Comparison of ENCODE assay signal across 19 cellular contexts in genomic region chr3:49780080-49780967, GRCh38. TPM values are rescaled to one million over a fixed set of nuclear protein-coding genes. Genes with fewer than 3 reads are reported as not detected.
DNase-seq lines count a peak whose midpoint lies in the region; ATAC-seq and TF ChIP-seq lines count a peak whose summit lies in the region.
"Had no signal": no experiment of that assay in that cellular context is flagged by ENCODE, and none has a peak within 500 bp of the region (broad histone marks: within the 10 kb centered on the region; RNA-seq: fewer than 3 reads in every experiment).

No MANE protein-coding gene starts in this region.

- no peak overlapping the region for H3K9ac ChIP-seq in trophoblast cell (ENCODE audit: low read length)

- peaks cover 3% of the 10 kb centered on the region for H3K36me3 ChIP-seq in CD8-positive, alpha-beta T cell (ENCODE audit: insufficient read depth, low read length)
- H3K36me3 ChIP-seq in hepatocyte (replicated peaks; ENCODE audit: insufficient read depth, low read depth) (no peaks in the 10 kb centered on the region), trophoblast cell (ENCODE audit: control insufficient read depth in 1 of 2, insufficient read depth in 2 of 2, low read length in 2 of 2) (peaks cover 17 to 18% of the 10 kb centered on the region in 2 experiments), SJCRH30 (peaks cover 13% of the 10 kb centered on the region)

- H3K4me2 ChIP-seq in hepatocyte, result peak overlapping the region; percentile 39
- no peak overlapping the region for H3K4me2 ChIP-seq in trophoblast cell (ENCODE audit: low read length)

- H3K9me3 ChIP-seq in CD8-positive, alpha-beta T cell (ENCODE audit: low read length), result no peaks in the 10 kb centered on the region
- H3K9me3 ChIP-seq in hepatocyte (ENCODE audit: low read depth) (no peaks in the 10 kb centered on the region), trophoblast cell (ENCODE audit: insufficient read depth, low read depth, low read length) (no peaks in the 10 kb centered on the region), SJCRH30 (replicated peaks) (no peaks in the 10 kb centered on the region)
- H3K9me3 ChIP-seq: lower lobe of right lung had no signal

- H4K91ac ChIP-seq in trophoblast cell (ENCODE audit: low read depth, low read length), result no peak overlapping the region

- no peak overlapping the region for H2BK120ac ChIP-seq in trophoblast cell (ENCODE audit: insufficient read depth, low read length, poor library complexity)

- no peak overlapping the region for H2BK5ac ChIP-seq in trophoblast cell (ENCODE audit: low read depth, low read length, poor library complexity)

- H4K20me1 ChIP-seq in hepatocyte (ENCODE audit: insufficient read depth, poor library complexity, severe bottlenecking), result peaks cover 22% of the 10 kb centered on the region

- POLR2A ChIA-PET in CD8-positive, alpha-beta T cell (lab: Charles Lee), result interaction anchor here (1.1 kb wide), 1 partner anchor 29 kb away, joined by 4 read pairs; no protein-coding TSS in a partner anchor
- POLR2A ChIA-PET in T-cell (lab: Charles Lee) (interaction anchor here in 1 of 2 donors (0.6 to 0.7 kb wide), 3 partner anchors 35 to 535 kb away, joined by 3 to 4 read pairs (median 3); no protein-coding TSS in a partner anchor), GM10248 (lab: Yijun Ruan, JAX) (interaction anchor here (0.6 kb wide), 1 partner anchor 456 kb away, joined by 5 read pairs; the partner anchor contains the start of gene GNAI2)

- H3K36me3 Mint-ChIP-seq in CD8-positive, alpha-beta T cell, result peaks cover 50% of the 10 kb centered on the region
- H3K36me3 Mint-ChIP-seq in T-cell, result peaks cover 28% of the 10 kb centered on the region

- no peak overlapping the region for H3K23ac ChIP-seq in trophoblast cell (ENCODE audit: low read length)

- intact Hi-C loops in CD8-positive, alpha-beta T cell (cut with DNase I, micrococcal nuclease), result loop anchor here in 1 of 2 experiments (10.0 kb wide), 2 partner anchors 54 to 1226 kb away; partner anchors contain the start of gene PFKFB4

- H4K8ac ChIP-seq in trophoblast cell (ENCODE audit: low read depth, low read length), result no peak overlapping the region

- H3K27me3 ChIP-seq in CD8-positive, alpha-beta T cell (ENCODE audit: insufficient read depth, low read length), result no peaks in the 10 kb centered on the region
- H3K27me3 ChIP-seq in hepatocyte (no peaks in the 10 kb centered on the region), trophoblast cell (ENCODE audit: insufficient read depth, low read length) (no peaks in the 10 kb centered on the region), SJCRH30 (no peaks in the 10 kb centered on the region)

- CTCF ChIA-PET in CD8-positive, alpha-beta T cell (lab: Charles Lee), result no interaction called here
- CTCF ChIA-PET in T-cell (lab: Charles Lee), result interaction anchor here in 1 of 2 donors (0.6 kb wide), 1 partner anchor 56 kb away, joined by 4 read pairs; no protein-coding TSS in a partner anchor
- CTCF ChIA-PET in GM10248 (lab: Yijun Ruan, JAX), result interaction anchor here (0.7 to 1.6 kb wide), 2 partner anchors 23 to 59 kb away, joined by 3 to 5 read pairs; partner anchors contain the start of gene INKA1

- peak overlapping the region; percentile 18 for H3K4me3 Mint-ChIP-seq in CD8-positive, alpha-beta T cell
- peak overlapping the region; percentile 17 to 41 (median 28) for H3K4me3 Mint-ChIP-seq in T-cell
- H3K4me3 Mint-ChIP-seq: stimulated activated memory B cell treated with anti-CD40 and anti-IgM and Interleukin-4, amounts not matched to agents 10 μg/mL and 1 μg/mL and 100 μg/mL, for 72 hours had no signal

- H3K14ac ChIP-seq in trophoblast cell (ENCODE audit: low read length), result no peak overlapping the region

- no peak overlapping the region for H3K4me3 ChIP-seq in CD8-positive, alpha-beta T cell (ENCODE audit: low read depth, low read length)
- H3K4me3 ChIP-seq in hepatocyte (no peak overlapping the region), trophoblast cell (ENCODE audit: low read depth, low read length) (no peak overlapping the region), SJCRH30 (no peak overlapping the region)
- H3K4me3 ChIP-seq: lower lobe of right lung had no signal

- no peak overlapping the region for H2BK12ac ChIP-seq in trophoblast cell (ENCODE audit: low read length)

- H3K9me3 Mint-ChIP-seq in CD8-positive, alpha-beta T cell, result no peaks in the 10 kb centered on the region
- no peaks in the 10 kb centered on the region for H3K9me3 Mint-ChIP-seq in T-cell
- H3K9me3 Mint-ChIP-seq: stimulated activated memory B cell treated with anti-CD40 and anti-IgM and Interleukin-4, amounts not matched to agents 10 μg/mL and 1 μg/mL and 100 μg/mL, for 72 hours had no signal

- H3K9me2 ChIP-seq in hepatocyte (replicated peaks; ENCODE audit: insufficient read depth), result no peaks in the 10 kb centered on the region

- H3K4me1 ChIP-seq in CD8-positive, alpha-beta T cell (ENCODE audit: insufficient read depth, low read length), result peaks cover 26% of the 10 kb centered on the region
- H3K4me1 ChIP-seq in hepatocyte (ENCODE audit: insufficient read depth) (peaks cover 18% of the 10 kb centered on the region), trophoblast cell (ENCODE audit: control insufficient read depth in 1 of 2, insufficient read depth in 2 of 2, low read length in 2 of 2) (peaks cover 6 to 7% of the 10 kb centered on the region in 2 experiments), SJCRH30 (0 out of 2 replicates have a peak, but pooled peaks cover 2% of the 10 kb centered on the region)

- H2AK5ac ChIP-seq in trophoblast cell (ENCODE audit: low read length), result no peak overlapping the region

- peak overlapping the region; percentile 80 for H3K18ac ChIP-seq in trophoblast cell (ENCODE audit: low read length)

- peak overlapping the region; percentile 88 for H3K4ac ChIP-seq in trophoblast cell (ENCODE audit: low read depth, low read length)

- H4K12ac ChIP-seq in trophoblast cell (ENCODE audit: low read depth, low read length), result no peak overlapping the region

- H3K79me2 ChIP-seq in hepatocyte, result peaks cover 97% of the 10 kb centered on the region
- H3K79me2 ChIP-seq in trophoblast cell (ENCODE audit: control insufficient read depth, insufficient read depth, low read length, poor library complexity), result peaks cover 7% of the 10 kb centered on the region

- no peak overlapping the region for H3K27ac ChIP-seq in CD8-positive, alpha-beta T cell (ENCODE audit: low read depth, low read length)
- H3K27ac ChIP-seq in hepatocyte (no peak overlapping the region), trophoblast cell (ENCODE audit: low read depth, low read length) (no peak overlapping the region), SJCRH30 (no peak overlapping the region)
- H3K27ac ChIP-seq: lower lobe of right lung had no signal

- peaks cover 53% of the 10 kb centered on the region for H3K4me1 Mint-ChIP-seq in CD8-positive, alpha-beta T cell (ENCODE audit: low read depth)
- peaks cover 46 to 57% (median 53%) of the 10 kb centered on the region in 3 donors for H3K4me1 Mint-ChIP-seq in T-cell

- no peak for DNase-seq in CD8-positive, alpha-beta T cell
- no peak for DNase-seq in T-cell
- DNase-seq in hepatocyte (ENCODE audit: low spot score), result no peak
- DNase-seq in trophoblast cell, result no peak
- no peak for DNase-seq in GM10248 (ENCODE audit: extremely low spot score)
- DNase-seq in SJCRH30, result no peak
- DNase-seq in NCI-H146 treated with DMSO at 0.1 percent for 48 hours (lab: John Stamatoyannopoulos, UW; ENCODE audit: unreplicated experiment), result no peak
- no peak for DNase-seq in MV-4-11 (lab: John Stamatoyannopoulos, UW)
- DNase-seq: activated gamma-delta T cell; H7; KG1; lower lobe of right lung; NCI-H1694 treated with DMSO at 0.1 percent for 48 hours; NCI-H526 treated with DMSO at 0.1 percent for 48 hours; stimulated activated CD4-positive, alpha-beta T cell treated with anti-CD3 and anti-CD28 coated beads, Interleukin-4, amount 100 ng/mL, for 24 hours had no signal

- H3K27ac Mint-ChIP-seq in CD8-positive, alpha-beta T cell, result no peak overlapping the region
- H3K27ac Mint-ChIP-seq in T-cell, result peak overlapping the region in 1 of 2 donors; percentile 17
- H3K27ac Mint-ChIP-seq: stimulated activated memory B cell treated with anti-CD40 and anti-IgM and Interleukin-4, amounts not matched to agents 10 μg/mL and 1 μg/mL and 100 μg/mL, for 72 hours had no signal

- H2AFZ ChIP-seq in hepatocyte (no peak overlapping the region), trophoblast cell (ENCODE audit: insufficient read depth, low read length, poor library complexity) (no peak overlapping the region)

- no peaks in the 10 kb centered on the region for H3K27me3 Mint-ChIP-seq in CD8-positive, alpha-beta T cell (ENCODE audit: low read depth)
- no peaks in the 10 kb centered on the region for H3K27me3 Mint-ChIP-seq in T-cell
- H3K27me3 Mint-ChIP-seq: stimulated activated memory B cell treated with anti-CD40 and anti-IgM and Interleukin-4, amounts not matched to agents 10 μg/mL and 1 μg/mL and 100 μg/mL, for 72 hours had no signal

- no peak for TF ChIP-seq CTCF in CD8-positive, alpha-beta T cell (IDR thresholded peaks at IDR 0.05)
- TF ChIP-seq CTCF in hepatocyte (IDR thresholded peaks at IDR 0.05; ENCODE audit: poor library complexity) (no peak), GM10248 (IDR thresholded peaks at IDR 0.05; ENCODE audit: control extremely low read depth, extremely low read depth, low read depth, missing control alignments) (no peak)

- peaks cover 4% of the 10 kb centered on the region for H3K79me1 ChIP-seq in trophoblast cell (ENCODE audit: low read length)

- WGBS in hepatocyte (ENCODE audit: low lambda C conversion rate, missing lambda C conversion rate), result 60% methylated on average over 4 of the region's 4 CpGs
- WGBS in trophoblast cell (ENCODE audit: extremely low coverage, insufficient coverage, insufficient read length), result 100% methylated on average over 2 of the region's 4 CpGs

- ATAC-seq in CD8-positive, alpha-beta T cell, result no peak
- no peak for ATAC-seq in T-cell (replicated peaks in 1 of 4)
- ATAC-seq: stimulated activated memory B cell treated with anti-CD40 and anti-IgM and Interleukin-4, amounts not matched to agents 10 μg/mL and 1 μg/mL and 100 μg/mL, for 72 hours had no signal

RNA-seq across cellular contexts. Expression of gene IP6K1, which starts 6.0 kb away (rescaled TPM):
- total RNA-seq in CD8-positive, alpha-beta T cell, result 10 to 100 TPM; 34.3 to 36.6 TPM
- total RNA-seq in T-cell, result 10 to 100 TPM; 31.6 to 62.2 (median 57.0) TPM
- total RNA-seq in hepatocyte, result 32.3 and 32.6 TPM in 2 replicates
- polyA plus RNA-seq in hepatocyte, result 21.6 and 23.8 TPM in 2 replicates
- polyA plus RNA-seq in trophoblast cell (2013), result 20.4 and 20.9 TPM in 2 replicates
- total RNA-seq in SJCRH30 (2014; rRNA removed; shearing (Covaris generic)), result 28.7 and 30.3 TPM in 2 replicates

RNA-seq across cellular contexts. Expression of gene CDHR4, which starts 19.3 kb away (rescaled TPM):
- under 1 TPM in 1 of 2 experiments, not detected in 1; 0.17 TPM for total RNA-seq in CD8-positive, alpha-beta T cell
- total RNA-seq in T-cell, result under 1 TPM in 4 of 5 donors, not detected in 1; 0.35 to 0.68 (median 0.36) TPM
- 0.57 TPM in 1 of 2 replicates, not detected in the other for total RNA-seq in hepatocyte
- 0.57 and 1.5 TPM in 2 replicates for polyA plus RNA-seq in hepatocyte
- polyA plus RNA-seq in trophoblast cell (2013), result 0.07 TPM in 1 of 2 replicates, not detected in the other
- total RNA-seq in SJCRH30 (2014; rRNA removed; shearing (Covaris generic)), result not detected in 2 replicates
- total RNA-seq: H7; pulmonary artery endothelial cell; T-helper 2 cell treated with Interferon-gamma antibody and Interleukin-4, amounts not matched to agents 100 ng/mL and 5 ng/mL, for 36 hours had no signal
- polyA plus RNA-seq: BJ had no signal

RNA-seq across cellular contexts. Expression of gene INKA1, which starts 22.7 kb away (rescaled TPM):
- under 1 TPM; 0.71 to 1.00 TPM for total RNA-seq in CD8-positive, alpha-beta T cell
- 1 to 10 TPM in 4 of 5 donors, under 1 TPM in 1; 0.73 to 2.7 (median 1.8) TPM for total RNA-seq in T-cell
- 4.5 and 5.1 TPM in 2 replicates for total RNA-seq in hepatocyte
- polyA plus RNA-seq in hepatocyte, result 5.8 and 6.2 TPM in 2 replicates
- polyA plus RNA-seq in trophoblast cell (2013), result 2.0 and 2.5 TPM in 2 replicates
- total RNA-seq in SJCRH30 (2014; rRNA removed; shearing (Covaris generic)), result 0.20 and 0.61 TPM in 2 replicates

RNA-seq across cellular contexts. Expression of gene UBA7, which starts 33.4 kb away (rescaled TPM):
- 100 to 1,000 TPM; 196 to 206 TPM for total RNA-seq in CD8-positive, alpha-beta T cell
- total RNA-seq in T-cell, result 100 to 1,000 TPM; 246 to 299 (median 293) TPM
- 10.7 and 14.7 TPM in 2 replicates for total RNA-seq in hepatocyte
- polyA plus RNA-seq in hepatocyte, result 21.6 and 22.2 TPM in 2 replicates
- polyA plus RNA-seq in trophoblast cell (2013), result 2.0 and 2.7 TPM in 2 replicates
- 0.85 and 0.99 TPM in 2 replicates for total RNA-seq in SJCRH30 (2014; rRNA removed; shearing (Covaris generic))

RNA-seq across cellular contexts. Expression of gene GMPPB, which starts 56.6 kb away (rescaled TPM):
- total RNA-seq in CD8-positive, alpha-beta T cell, result 10 to 100 TPM; 34.9 to 36.6 TPM
- 10 to 100 TPM; 34.5 to 54.5 (median 39.9) TPM for total RNA-seq in T-cell
- total RNA-seq in hepatocyte, result 24.3 and 31.5 TPM in 2 replicates
- polyA plus RNA-seq in hepatocyte, result 41.0 and 48.7 TPM in 2 replicates
- 39.9 and 42.9 TPM in 2 replicates for polyA plus RNA-seq in trophoblast cell (2013)
- 12.9 and 14.6 TPM in 2 replicates for total RNA-seq in SJCRH30 (2014; rRNA removed; shearing (Covaris generic))
